ENCODE assay signal across 1 cellular context in the genomic region with DNA sequence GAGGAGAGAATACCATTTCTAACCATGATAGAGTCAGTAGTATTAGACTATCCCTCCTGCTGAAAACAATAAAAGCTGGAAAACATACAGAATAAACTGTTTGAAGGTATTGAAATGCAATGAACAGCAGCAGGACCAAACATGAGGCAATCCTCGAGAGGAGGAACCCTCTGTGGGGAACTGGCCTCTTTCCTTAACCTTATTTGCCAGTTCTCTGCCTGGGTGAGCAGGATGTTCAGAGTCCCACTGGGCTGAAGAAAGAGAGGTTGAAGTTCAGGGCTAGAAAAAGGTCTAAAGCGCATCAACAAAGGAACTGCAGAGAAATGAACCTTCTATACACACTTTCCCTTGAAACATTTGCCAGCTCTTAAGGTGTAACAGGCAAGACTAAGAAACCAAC.
TF ChIP-seq lines count a peak whose summit lies in the region.

No MANE protein-coding gene starts in this region.

TF ChIP-seq in K562, 482 proteins besides CTCF, POLR2A, EP300 and RAD21 (continued from another document):
- TF ChIP-seq, protein P1, sequence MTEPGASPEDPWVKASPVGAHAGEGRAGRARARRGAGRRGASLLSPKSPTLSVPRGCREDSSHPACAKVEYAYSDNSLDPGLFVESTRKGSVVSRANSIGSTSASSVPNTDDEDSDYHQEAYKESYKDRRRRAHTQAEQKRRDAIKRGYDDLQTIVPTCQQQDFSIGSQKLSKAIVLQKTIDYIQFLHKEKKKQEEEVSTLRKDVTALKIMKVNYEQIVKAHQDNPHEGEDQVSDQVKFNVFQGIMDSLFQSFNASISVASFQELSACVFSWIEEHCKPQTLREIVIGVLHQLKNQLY (CRISPR knock-in tag; conservative IDR thresholded peaks at IDR 0.05), result no peak
- no peak for TF ChIP-seq ZNF785 (CRISPR knock-in tag; IDR thresholded peaks at IDR 0.05)
- TF ChIP-seq MXD1 (CRISPR knock-in tag; IDR thresholded peaks at IDR 0.05; ENCODE audit: borderline replicate concordance, poor library complexity, severe bottlenecking), result no peak
- TF ChIP-seq NFATC3 (IDR thresholded peaks at IDR 0.05), result no peak
- no peak for TF ChIP-seq NCOA6 (IDR thresholded peaks at IDR 0.05)
- no peak for TF ChIP-seq FOXP1 (CRISPR knock-in tag; IDR thresholded peaks at IDR 0.05)
TF ChIP-seq in K562: peak in this region for 0.
